Comparison of ENCODE assay signal across 15 cellular contexts in genomic region chr6:157225575-157225995, GRCh38.
A peak's percentile ranks its signal among the peaks of the same experiment; 100 is the strongest.
DNase-seq lines count a peak whose midpoint lies in the region; ATAC-seq and TF ChIP-seq lines count a peak whose summit lies in the region.
"Had no signal": no experiment of that assay in that cellular context is flagged by ENCODE, and none has a peak within 500 bp of the region (broad histone marks: within the 10 kb centered on the region; RNA-seq: fewer than 3 reads in every experiment).

No MANE protein-coding gene starts in this region.

- H3K36me3 ChIP-seq in BLaER1 (no peaks in the 10 kb centered on the region), skeletal muscle tissue (ENCODE audit: control insufficient read depth in 3 of 3, insufficient read depth in 3 of 3, low read length in 3 of 3) (no peaks in the 10 kb centered on the region)
- no peaks in the 10 kb centered on the region for H3K36me3 ChIP-seq in CD8-positive, alpha-beta memory T cell (ENCODE audit: insufficient read depth, low read length)

- CTCF ChIA-PET in CD8-positive, alpha-beta memory T cell (lab: Charles Lee): no interaction called here

- DNase-seq in dorsolateral prefrontal cortex (peak in 1 of 10 donors; percentile 39), NCI-H1417 (lab: John Stamatoyannopoulos, UW) (no peak), NCI-H1105 treated with DMSO at 0.1 percent for 48 hours (lab: John Stamatoyannopoulos, UW) (no peak)
- no peak for DNase-seq in CD8-positive, alpha-beta memory T cell
- DNase-seq: activated effector memory CD4-positive, alpha-beta T cell treated with anti-CD3 and anti-CD28 coated beads, Interleukin-2, amount 50 U/mL, for 16 hours; GDM1; NCI-H187 treated with DMSO at 0.1 percent for 48 hours; NCI-H524; nucleus accumbens; PC-3 had no signal

- no peaks in the 10 kb centered on the region for H3K9me3 ChIP-seq in BLaER1
- H3K9me3 ChIP-seq in skeletal muscle tissue (ENCODE audit: control insufficient read depth in 3 of 3, low read length in 3 of 3): no peaks in the 10 kb centered on the region
- H3K9me3 ChIP-seq in CD8-positive, alpha-beta memory T cell (ENCODE audit: low read length): no peaks in the 10 kb centered on the region

- H3K4me3 ChIP-seq in BLaER1 (no peak overlapping the region), dorsolateral prefrontal cortex (no peak overlapping the region), skeletal muscle tissue (ENCODE audit: low read length in 3 of 3) (no peak overlapping the region)
- H3K4me3 ChIP-seq in CD8-positive, alpha-beta memory T cell (ENCODE audit: low read length): no peak overlapping the region

- ATAC-seq in HG02970 (IDR thresholded peaks at IDR 0.05; ENCODE audit: low FRiP score, unreplicated experiment): no peak
- ATAC-seq: PC-3 had no signal

- TF ChIP-seq CTCF in dorsolateral prefrontal cortex (IDR thresholded peaks at IDR 0.05 in 54 of 56, conservative IDR thresholded peaks at IDR 0.05 in 2 of 56; ENCODE audit: low read depth in 1 of 56, partially characterized antibody in 56 of 56): no peak

- H3K36me3 Mint-ChIP-seq in CD8-positive, alpha-beta memory T cell: no peaks in the 10 kb centered on the region
- H3K36me3 Mint-ChIP-seq: memory B cell had no signal

- H3K4me3 Mint-ChIP-seq in CD8-positive, alpha-beta memory T cell: no peak overlapping the region
- H3K4me3 Mint-ChIP-seq: memory B cell had no signal

- peaks cover 4 to 9% of the 10 kb centered on the region in 2 donors for H3K27me3 Mint-ChIP-seq in CD8-positive, alpha-beta memory T cell

- H3K27ac ChIP-seq in BLaER1: no peak overlapping the region
- peak overlapping the region in 48 of 59 donors; percentile 0 to 91 (median 69) for H3K27ac ChIP-seq in dorsolateral prefrontal cortex
- H3K27ac ChIP-seq in layer of hippocampus (ENCODE audit: low read depth, low read length): peak overlapping the region; percentile 71
- H3K27ac ChIP-seq in skeletal muscle tissue (ENCODE audit: low read depth, low read length): peak overlapping the region; percentile 33
- H3K27ac ChIP-seq in CD8-positive, alpha-beta memory T cell (ENCODE audit: low read depth, low read length): no peak overlapping the region

- no peaks in the 10 kb centered on the region for H4K20me1 ChIP-seq in BLaER1

- peak overlapping the region; percentile 97 for H3K4me2 ChIP-seq in BLaER1

- POLR2A ChIA-PET in CD8-positive, alpha-beta memory T cell (lab: Charles Lee): no interaction called here

- no peaks in the 10 kb centered on the region for H3K9me3 Mint-ChIP-seq in CD8-positive, alpha-beta memory T cell
- H3K9me3 Mint-ChIP-seq: memory B cell had no signal

- intact Hi-C loops in dorsolateral prefrontal cortex (cut with DNase I): no loop called here

- H3K27ac Mint-ChIP-seq in CD8-positive, alpha-beta memory T cell: no peak overlapping the region
- H3K27ac Mint-ChIP-seq: memory B cell had no signal

- H3K4me1 Mint-ChIP-seq in CD8-positive, alpha-beta memory T cell: peaks cover 41 to 58% (median 56%) of the 10 kb centered on the region in 3 donors

- H3K27me3 ChIP-seq in BLaER1 (peaks cover 25% of the 10 kb centered on the region), dorsolateral prefrontal cortex (no peaks in the 10 kb centered on the region), layer of hippocampus (ENCODE audit: control insufficient read depth, insufficient read depth, low read length) (no peaks in the 10 kb centered on the region), skeletal muscle tissue (ENCODE audit: control insufficient read depth in 3 of 3, insufficient read depth in 3 of 3, low read length in 3 of 3) (no peaks in the 10 kb centered on the region)
- H3K27me3 ChIP-seq in CD8-positive, alpha-beta memory T cell (ENCODE audit: insufficient read depth, low read length, poor library complexity, severe bottlenecking): no peaks in the 10 kb centered on the region

- peaks cover 85% of the 10 kb centered on the region for H3K4me1 ChIP-seq in BLaER1
- H3K4me1 ChIP-seq in skeletal muscle tissue (ENCODE audit: control insufficient read depth in 3 of 3, insufficient read depth in 3 of 3, low read length in 3 of 3): peaks cover 21 to 27% (median 27%) of the 10 kb centered on the region in 3 donors
- H3K4me1 ChIP-seq in CD8-positive, alpha-beta memory T cell (ENCODE audit: insufficient read depth, low read length): peaks cover 52% of the 10 kb centered on the region

- no peak overlapping the region for H3K9ac ChIP-seq in BLaER1
- no peak overlapping the region for H3K9ac ChIP-seq in skeletal muscle tissue (ENCODE audit: low read depth in 1 of 3, low read length in 3 of 3)

Comparison
In these comparisons a context has a peak if more than half of its experiments do, and no peak if none do; other contexts are left out.
1. H3K27ac ChIP-seq: peak in dorsolateral prefrontal cortex (48 of 59), layer of hippocampus (single experiment) and skeletal muscle tissue (single experiment); none in BLaER1 (single experiment) and CD8-positive, alpha-beta memory T cell (single experiment).